ENCODE assay signal across 8 cellular contexts in the genomic region with DNA sequence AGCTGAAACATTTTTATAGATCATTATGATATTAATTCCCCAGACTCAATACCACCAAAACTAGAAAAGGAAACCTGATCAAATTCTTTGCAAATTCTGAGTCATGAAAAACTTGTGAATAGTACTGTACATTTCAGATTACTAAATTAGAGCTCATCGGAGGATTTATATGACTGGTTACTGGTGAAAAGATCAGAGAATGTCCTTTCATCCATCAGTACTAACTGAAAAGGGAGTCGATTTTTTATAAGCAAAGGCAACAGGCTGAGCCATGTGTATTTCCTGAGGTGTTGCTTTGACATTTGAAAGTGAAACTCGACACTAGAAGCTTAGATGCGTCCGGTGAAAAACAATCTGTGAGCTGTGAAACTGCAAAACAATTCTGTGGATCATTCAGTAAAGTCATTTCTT.
DNase-seq lines count a peak whose midpoint lies in the region; ATAC-seq, FAIRE-seq and TF ChIP-seq lines count a peak whose summit lies in the region.

No MANE protein-coding gene starts in this region.

- H3K4me2 ChIP-seq in HCT116 (ENCODE audit: low read length): peak overlapping the region; percentile 53

- H3K27ac ChIP-seq in HCT116 (ENCODE audit: low read depth, low read length): peak overlapping the region; percentile 93
- H3K27ac ChIP-seq in SJSA1: peak overlapping the region; percentile 31

- H3K27me3 Mint-ChIP-seq in mesothelial cell of epicardium (ENCODE audit: low read depth): no peaks in the 10 kb centered on the region

- intact Hi-C loops in HCT116 (cut with micrococcal nuclease) (no loop called here), lower leg skin (cut with DNase I; ENCODE audit: low total_unique reads) (no loop called here)

- peaks cover 54% of the 10 kb centered on the region for H3K4me1 Mint-ChIP-seq in mesothelial cell of epicardium

- no peak for TF ChIP-seq RAD21 in HCT116 (IDR thresholded peaks at IDR 0.05; ENCODE audit: low read depth)

- H3K9me2 ChIP-seq in HCT116 (ENCODE audit: insufficient read depth): no peaks in the 10 kb centered on the region; the same call in 1 of the 2 replicates

- H3K4me1 ChIP-seq in HCT116 (ENCODE audit: control insufficient read depth in 1 of 2, insufficient read depth in 2 of 2, low read length in 2 of 2) (peaks cover 85 to 86% of the 10 kb centered on the region in 2 experiments), SJSA1 (replicated peaks) (peaks cover 60% of the 10 kb centered on the region)

- peaks cover 0 to 1% of the 10 kb centered on the region in 2 experiments; a peak in 1 of 4 replicates for H3K36me3 ChIP-seq in HCT116 (ENCODE audit: control insufficient read depth in 1 of 2, insufficient read depth in 2 of 2, low read length in 2 of 2)
- peaks cover 5% of the 10 kb centered on the region; the same call in 1 of the 2 replicates for H3K36me3 ChIP-seq in SJSA1

- 9 to 10% methylated on average over 5 of the region's 5 CpGs for WGBS in lower leg skin, 2 donors

- no peak overlapping the region for H3K4me3 Mint-ChIP-seq in mesothelial cell of epicardium

- H3K9me3 ChIP-seq in HCT116 (ENCODE audit: control insufficient read depth in 1 of 2, insufficient read depth in 1 of 2, low read depth in 1 of 2, low read length in 2 of 2): no peaks in the 10 kb centered on the region
- no peaks in the 10 kb centered on the region for H3K9me3 ChIP-seq in SJSA1 (replicated peaks)

- peak overlapping the region; percentile 52 for H3K9ac ChIP-seq in HCT116 (ENCODE audit: low read length)

- H3K4me3 ChIP-seq in HCT116 (replicated peaks in 1 of 2; ENCODE audit: low read depth in 1 of 2, low read length in 2 of 2) (peak overlapping the region in 1 of 2 experiments; percentile 17; a peak in 1 of 4 replicates), SJSA1 (peak overlapping the region; percentile 8; the same call in 1 of the 2 replicates), lower leg skin (ENCODE audit: low read depth, poor library complexity, severe bottlenecking) (no peak overlapping the region)

- CTCF ChIA-PET in HCT116 (lab: Charles Lee): interaction anchor here (1.1 kb wide), 1 partner anchor 11 kb away, joined by 3 read pairs; no protein-coding TSS in a partner anchor

- POLR2A ChIA-PET in HCT116 (lab: Charles Lee): interaction anchor here (0.9 to 1.5 kb wide), 3 partner anchors 9 to 22 kb away, joined by 3 to 6 read pairs (median 6); no protein-coding TSS in a partner anchor

- TF ChIP-seq CTCF in HCT116 (IDR thresholded peaks at IDR 0.05 in 2 of 3, conservative IDR thresholded peaks at IDR 0.05 in 1 of 3; ENCODE audit: borderline replicate concordance in 1 of 3, insufficient read depth in 1 of 3, low read depth in 2 of 3, low read length in 2 of 3): no peak
- TF ChIP-seq CTCF in mesothelial cell of epicardium (IDR thresholded peaks at IDR 0.05; ENCODE audit: unreplicated experiment): no peak
- TF ChIP-seq CTCF in lower leg skin (IDR thresholded peaks at IDR 0.05): no peak

- H3K9me3 Mint-ChIP-seq in mesothelial cell of epicardium: peaks cover 9% of the 10 kb centered on the region

- ATAC-seq in HCT116: no peak

- TSS peak; percentile 62 for BruUV-seq in HCT116 (replicated peaks; lab: Mats Ljungman, UMichigan)

- no peaks in the 10 kb centered on the region for H4K20me1 ChIP-seq in HCT116 (ENCODE audit: insufficient read depth)

- H3K79me2 ChIP-seq in HCT116 (ENCODE audit: insufficient read depth, low read length): peaks cover 52% of the 10 kb centered on the region

- H3K27me3 ChIP-seq in HCT116 (ENCODE audit: insufficient read depth, low read length): no peaks in the 10 kb centered on the region
- no peaks in the 10 kb centered on the region for H3K27me3 ChIP-seq in SJSA1 (replicated peaks)

- RAD21 ChIA-PET in HCT116 (lab: Charles Lee; ENCODE audit: low non-redundant PET in 1 of 2, low total read pairs in 2 of 2, uncharacterized antibody in 2 of 2, unreplicated experiment in 2 of 2): interaction anchor here in 1 of 2 experiments (1.7 to 2.1 kb wide), 2 partner anchors 9 to 307 kb away, joined by 4 to 9 read pairs; no protein-coding TSS in a partner anchor

- DNase-seq in NCI-H2171 treated with DMSO at 0.1 percent for 48 hours (lab: John Stamatoyannopoulos, UW) (peak; percentile 4), NCI-H2171 (lab: John Stamatoyannopoulos, UW) (no peak), HCT116 (ENCODE audit: low read depth, low spot score) (no peak), SJSA1 (ENCODE audit: low read depth in 1 of 2, low spot score in 2 of 2) (no peak), mesothelial cell of epicardium (ENCODE audit: low spot score in 2 of 2, unreplicated experiment in 2 of 2) (no peak), lower leg skin (ENCODE audit: low spot score in 2 of 2) (no peak), RCC 7860 (ENCODE audit: low spot score) (no peak), GM03348 (ENCODE audit: low spot score) (no peak)

- no peak for TF ChIP-seq POLR2A in HCT116 (IDR thresholded peaks at IDR 0.05; ENCODE audit: borderline replicate concordance, extremely low read depth, insufficient read depth, insufficient read length)
- TF ChIP-seq POLR2A in lower leg skin (IDR thresholded peaks at IDR 0.05): no peak

- no peak for FAIRE-seq in RCC 7860 (lab: Jason Lieb, UNC)

- H2AFZ ChIP-seq in HCT116 (ENCODE audit: low read depth, low read length, poor library complexity, severe bottlenecking): no peak overlapping the region

- no peaks in the 10 kb centered on the region for H3K36me3 Mint-ChIP-seq in mesothelial cell of epicardium

- H3K27ac Mint-ChIP-seq in mesothelial cell of epicardium: peak overlapping the region; percentile 82

TF ChIP-seq in HCT116, 20 proteins besides CTCF, POLR2A, EP300 and RAD21:
- no peak for TF ChIP-seq POLR2AphosphoS5 (IDR thresholded peaks at IDR 0.05; ENCODE audit: low read depth, low read length)
- peak; percentile 55 for TF ChIP-seq MAX (IDR thresholded peaks at IDR 0.05)
- no peak for TF ChIP-seq SIN3A (IDR thresholded peaks at IDR 0.05; ENCODE audit: low read depth)
- TF ChIP-seq EZH2 (IDR thresholded peaks at IDR 0.05): no peak
